In genomic region chr3:73086071-73086494, GRCh38 we compare ENCODE assay signal across 8 cellular contexts. TPM values are rescaled to one million over a fixed set of nuclear protein-coding genes. Genes with fewer than 3 reads are reported as not detected.
DNase-seq lines count a peak whose midpoint lies in the region; ATAC-seq and TF ChIP-seq lines count a peak whose summit lies in the region.

No MANE protein-coding gene starts in this region.

- no peaks in the 10 kb centered on the region for H3K36me3 Mint-ChIP-seq in WTC11

- intact Hi-C loops in left colon (cut with DNase I, micrococcal nuclease), result loop anchor here in 1 of 2 donors (5.0 to 10.0 kb wide), 2 partner anchors 151 to 234 kb away; no protein-coding TSS in a partner anchor

- DNase-seq in GM06990 (ENCODE audit: extremely low read depth, insufficient read length), result no peak
- DNase-seq in WTC11 (ENCODE audit: low spot score), result peak; percentile 55
- peak; percentile 25 for DNase-seq in central memory CD4-positive, alpha-beta T cell
- peak in 1 of 2 donors; percentile 49 for DNase-seq in left colon
- peak; percentile 9 to 31 (median 11) for DNase-seq in stimulated activated CD4-positive, alpha-beta T cell treated with anti-CD3 and anti-CD28 coated beads, TNF-alpha, amount 100 ng/mL, for 4 hours (ENCODE audit: low read depth in 3 of 3)
- no peak for DNase-seq in HPDE6-E6E7 (ENCODE audit: extremely low spot score)

- no peaks in the 10 kb centered on the region for H3K4me1 Mint-ChIP-seq in WTC11

- H2AFZ ChIP-seq in KMS-11 (ENCODE audit: low read depth), result no peak overlapping the region

- H3K4me1 ChIP-seq in KMS-11 (ENCODE audit: low read depth, poor library complexity, severe bottlenecking), result peaks cover 4% of the 10 kb centered on the region

- H3K4me3 Mint-ChIP-seq in WTC11, result no peak overlapping the region

- H4K20me1 ChIP-seq in KMS-11 (ENCODE audit: insufficient read depth), result no peaks in the 10 kb centered on the region

- no peaks in the 10 kb centered on the region for H3K36me3 ChIP-seq in GM06990 (ENCODE audit: control insufficient read depth, insufficient read depth, low read length)
- H3K36me3 ChIP-seq in KMS-11 (ENCODE audit: insufficient read depth), result no peaks in the 10 kb centered on the region

- no peak overlapping the region for H3K4me2 ChIP-seq in KMS-11

- no peaks in the 10 kb centered on the region for H3K79me2 ChIP-seq in KMS-11 (ENCODE audit: insufficient read depth, low read depth)

- H3K9me3 Mint-ChIP-seq in WTC11, result no peaks in the 10 kb centered on the region

- H3K27me3 ChIP-seq in GM06990 (replicated peaks; ENCODE audit: control insufficient read depth, insufficient read depth, low read length) (no peaks in the 10 kb centered on the region), KMS-11 (ENCODE audit: insufficient read depth, low read depth) (no peaks in the 10 kb centered on the region)

- no peak overlapping the region for H3K9ac ChIP-seq in KMS-11

- POLR2A ChIA-PET in WTC11 (lab: Charles Lee), result no interaction called here

- no peaks in the 10 kb centered on the region for H3K27me3 Mint-ChIP-seq in WTC11 (ENCODE audit: low read depth)

- H3K27ac ChIP-seq in KMS-11, result no peak overlapping the region

- peak; percentile 71 for ATAC-seq in WTC11
- peak; percentile 73 for ATAC-seq in left colon
- ATAC-seq in GM18519 (IDR thresholded peaks at IDR 0.05; ENCODE audit: low FRiP score, unreplicated experiment), result no peak

- no peak overlapping the region for H3K27ac Mint-ChIP-seq in WTC11

- H3K4me3 ChIP-seq in GM06990 (replicated peaks; ENCODE audit: low read depth, low read length) (no peak overlapping the region), KMS-11 (IDR thresholded peaks at IDR 0.05; ENCODE audit: insufficient read depth, low read depth, low read length) (no peak overlapping the region)

- CTCF ChIA-PET in WTC11 (lab: Charles Lee), result interaction anchor here (0.7 to 1.0 kb wide), 2 partner anchors 9 to 234 kb away, joined by 4 to 5 read pairs; no protein-coding TSS in a partner anchor

- TF ChIP-seq CTCF in GM06990 (IDR thresholded peaks at IDR 0.05; ENCODE audit: insufficient read depth, low read length, poor library complexity, severe bottlenecking) (peak; percentile 67), KMS-11 (conservative IDR thresholded peaks at IDR 0.05; ENCODE audit: low read depth, low read length) (peak; percentile 78), WTC11 (IDR thresholded peaks at IDR 0.05) (peak; percentile 56)

TF ChIP-seq in WTC11, 78 proteins besides CTCF, POLR2A, EP300 and RAD21:
- no peak for TF ChIP-seq CBFB (CRISPR knock-in tag; IDR thresholded peaks at IDR 0.05; ENCODE audit: low read depth)
- TF ChIP-seq, protein P1, sequence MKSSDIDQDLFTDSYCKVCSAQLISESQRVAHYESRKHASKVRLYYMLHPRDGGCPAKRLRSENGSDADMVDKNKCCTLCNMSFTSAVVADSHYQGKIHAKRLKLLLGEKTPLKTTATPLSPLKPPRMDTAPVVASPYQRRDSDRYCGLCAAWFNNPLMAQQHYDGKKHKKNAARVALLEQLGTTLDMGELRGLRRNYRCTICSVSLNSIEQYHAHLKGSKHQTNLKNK (CRISPR knock-in tag; IDR thresholded peaks at IDR 0.05), result no peak
- TF ChIP-seq, protein P2, sequence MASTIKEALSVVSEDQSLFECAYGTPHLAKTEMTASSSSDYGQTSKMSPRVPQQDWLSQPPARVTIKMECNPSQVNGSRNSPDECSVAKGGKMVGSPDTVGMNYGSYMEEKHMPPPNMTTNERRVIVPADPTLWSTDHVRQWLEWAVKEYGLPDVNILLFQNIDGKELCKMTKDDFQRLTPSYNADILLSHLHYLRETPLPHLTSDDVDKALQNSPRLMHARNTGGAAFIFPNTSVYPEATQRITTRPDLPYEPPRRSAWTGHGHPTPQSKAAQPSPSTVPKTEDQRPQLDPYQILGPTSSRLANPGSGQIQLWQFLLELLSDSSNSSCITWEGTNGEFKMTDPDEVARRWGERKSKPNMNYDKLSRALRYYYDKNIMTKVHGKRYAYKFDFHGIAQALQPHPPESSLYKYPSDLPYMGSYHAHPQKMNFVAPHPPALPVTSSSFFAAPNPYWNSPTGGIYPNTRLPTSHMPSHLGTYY (CRISPR knock-in tag; IDR thresholded peaks at IDR 0.05), result no peak
- TF ChIP-seq, protein P3, sequence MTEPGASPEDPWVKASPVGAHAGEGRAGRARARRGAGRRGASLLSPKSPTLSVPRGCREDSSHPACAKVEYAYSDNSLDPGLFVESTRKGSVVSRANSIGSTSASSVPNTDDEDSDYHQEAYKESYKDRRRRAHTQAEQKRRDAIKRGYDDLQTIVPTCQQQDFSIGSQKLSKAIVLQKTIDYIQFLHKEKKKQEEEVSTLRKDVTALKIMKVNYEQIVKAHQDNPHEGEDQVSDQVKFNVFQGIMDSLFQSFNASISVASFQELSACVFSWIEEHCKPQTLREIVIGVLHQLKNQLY (CRISPR knock-in tag; IDR thresholded peaks at IDR 0.05), result no peak

RNA-seq across cellular contexts. Expression of gene EBLN2, which starts 24.6 kb away (rescaled TPM):
- total RNA-seq in WTC11 (2021), result 2.3 to 4.3 TPM (median 3.1 TPM) in 3 replicates
- 1 to 10 TPM; 3.2 to 5.3 TPM for total RNA-seq in left colon

Comparison
In these comparisons a context has a peak if more than half of its experiments do, and no peak if none do; other contexts are left out.
1. DNase-seq: peak in WTC11 (single experiment), central memory CD4-positive, alpha-beta T cell (single experiment) and stimulated activated CD4-positive, alpha-beta T cell treated with anti-CD3 and anti-CD28 coated beads, TNF-alpha, amount 100 ng/mL, for 4 hours (3 of 3); none in GM06990 (single experiment) and HPDE6-E6E7 (single experiment).
2. Peak in every context shown above with its lines, with median percentiles within 50 percentile points of each other: CTCF ChIP-seq.